Comparison of ENCODE assay signal across 26 cellular contexts in genomic region chr7:36535866-36536664, GRCh38.
DNase-seq lines count a peak whose midpoint lies in the region; ATAC-seq, FAIRE-seq and TF ChIP-seq lines count a peak whose summit lies in the region.
"Had no signal": no experiment of that assay in that cellular context is flagged by ENCODE, and none has a peak within 500 bp of the region (broad histone marks: within the 10 kb centered on the region; RNA-seq: fewer than 3 reads in every experiment).

No MANE protein-coding gene starts in this region.

- no peak for ATAC-seq in GM19467 (IDR thresholded peaks at IDR 0.05; ENCODE audit: unreplicated experiment)
- ATAC-seq: activated T-cell treated with anti-CD3 and anti-CD28 coated beads, Interleukin-2, amount 50 U/mL, for 4 hours; stimulated activated naive CD8-positive, alpha-beta T cell treated with anti-CD3 and anti-CD28 coated beads, Interleukin-15, amount 100 ng/mL, for 72 hours had no signal

- H3K4me2 ChIP-seq in neural progenitor cell, result no peak overlapping the region

- no peak overlapping the region for H3K4me3 Mint-ChIP-seq in dendritic cell treated with granulocyte-macrophage colony-stimulating factor and Interleukin-4, amounts not matched to agents 40 ng/mL and 50 ng/mL, for 4 days
- no peak overlapping the region for H3K4me3 Mint-ChIP-seq in neural progenitor cell
- H3K4me3 Mint-ChIP-seq in glutamatergic neuron (ENCODE audit: unreplicated experiment), result no peak overlapping the region
- H3K4me3 Mint-ChIP-seq: activated T-cell treated with anti-CD3 and anti-CD28 coated beads, Interleukin-2, amount 50 U/mL, for 4 hours; CD4-positive, CD25-positive, alpha-beta regulatory T cell; stimulated activated naive CD8-positive, alpha-beta T cell treated with anti-CD3 and anti-CD28 coated beads, Interleukin-15, amount 100 ng/mL, for 72 hours had no signal

- no peak overlapping the region for H3K27ac ChIP-seq in neural progenitor cell
- H3K27ac ChIP-seq: right atrium auricular region, tibial artery had no signal

- H3K27me3 ChIP-seq in neural progenitor cell, result no peaks in the 10 kb centered on the region
- H3K27me3 ChIP-seq: right atrium auricular region, tibial artery had no signal

- H3K9me3 Mint-ChIP-seq in dendritic cell treated with granulocyte-macrophage colony-stimulating factor and Interleukin-4, amounts not matched to agents 40 ng/mL and 50 ng/mL, for 4 days, result no peaks in the 10 kb centered on the region
- H3K9me3 Mint-ChIP-seq in neural progenitor cell (peaks cover 2% of the 10 kb centered on the region), glutamatergic neuron (ENCODE audit: unreplicated experiment) (peaks cover 2% of the 10 kb centered on the region)
- H3K9me3 Mint-ChIP-seq: activated T-cell treated with anti-CD3 and anti-CD28 coated beads, Interleukin-2, amount 50 U/mL, for 4 hours; CD4-positive, CD25-positive, alpha-beta regulatory T cell; stimulated activated naive CD8-positive, alpha-beta T cell treated with anti-CD3 and anti-CD28 coated beads, Interleukin-15, amount 100 ng/mL, for 72 hours had no signal

- intact Hi-C loops in dendritic cell treated with granulocyte-macrophage colony-stimulating factor and Interleukin-4, amounts not matched to agents 40 ng/mL and 50 ng/mL, for 4 days (cut with micrococcal nuclease), result no loop called here

- peak overlapping the region; percentile 31 for H3K27ac Mint-ChIP-seq in dendritic cell treated with granulocyte-macrophage colony-stimulating factor and Interleukin-4, amounts not matched to agents 40 ng/mL and 50 ng/mL, for 4 days
- H3K27ac Mint-ChIP-seq in neural progenitor cell, result peak overlapping the region; percentile 38
- no peak overlapping the region for H3K27ac Mint-ChIP-seq in glutamatergic neuron (ENCODE audit: unreplicated experiment)
- H3K27ac Mint-ChIP-seq: CD4-positive, CD25-positive, alpha-beta regulatory T cell had no signal

- TF ChIP-seq CTCF in neural progenitor cell (IDR thresholded peaks at IDR 0.05), result no peak
- TF ChIP-seq CTCF in glutamatergic neuron (IDR thresholded peaks at IDR 0.05; ENCODE audit: partially characterized antibody, unreplicated experiment), result no peak
- no peak for TF ChIP-seq CTCF in GM10266 (IDR thresholded peaks at IDR 0.05; ENCODE audit: control insufficient read depth, insufficient read depth, low read depth, missing control alignments)

- H3K79me2 ChIP-seq in neural progenitor cell (ENCODE audit: low read depth), result no peaks in the 10 kb centered on the region

- H4K20me1 ChIP-seq in neural progenitor cell (ENCODE audit: low read depth), result no peaks in the 10 kb centered on the region

- no peaks in the 10 kb centered on the region for H3F3A ChIP-seq in neural progenitor cell (ENCODE audit: low read depth)

- no peaks in the 10 kb centered on the region for H3K9me3 ChIP-seq in neural progenitor cell (ENCODE audit: low read depth)
- H3K9me3 ChIP-seq: right atrium auricular region, tibial artery had no signal

- H2AFZ ChIP-seq in neural progenitor cell (replicated peaks), result no peak overlapping the region

- peaks cover 43% of the 10 kb centered on the region for H3K36me3 Mint-ChIP-seq in dendritic cell treated with granulocyte-macrophage colony-stimulating factor and Interleukin-4, amounts not matched to agents 40 ng/mL and 50 ng/mL, for 4 days (ENCODE audit: low read depth)
- H3K36me3 Mint-ChIP-seq in neural progenitor cell (no peaks in the 10 kb centered on the region), glutamatergic neuron (ENCODE audit: unreplicated experiment) (no peaks in the 10 kb centered on the region)
- H3K36me3 Mint-ChIP-seq: CD4-positive, CD25-positive, alpha-beta regulatory T cell had no signal

- peaks cover 5% of the 10 kb centered on the region for H3K4me1 ChIP-seq in neural progenitor cell
- H3K4me1 ChIP-seq: right atrium auricular region, tibial artery had no signal

- no peaks in the 10 kb centered on the region for H3K4me1 Mint-ChIP-seq in dendritic cell treated with granulocyte-macrophage colony-stimulating factor and Interleukin-4, amounts not matched to agents 40 ng/mL and 50 ng/mL, for 4 days (ENCODE audit: low read depth)
- H3K4me1 Mint-ChIP-seq in neural progenitor cell (peaks cover 2% of the 10 kb centered on the region), glutamatergic neuron (ENCODE audit: low read depth, unreplicated experiment) (no peaks in the 10 kb centered on the region)
- H3K4me1 Mint-ChIP-seq: CD4-positive, CD25-positive, alpha-beta regulatory T cell; stimulated activated naive CD8-positive, alpha-beta T cell treated with anti-CD3 and anti-CD28 coated beads, Interleukin-15, amount 100 ng/mL, for 72 hours had no signal

- no peak overlapping the region for H3K4me3 ChIP-seq in neural progenitor cell
- H3K4me3 ChIP-seq: lung, right atrium auricular region, tibial artery had no signal

- H3K27me3 Mint-ChIP-seq in dendritic cell treated with granulocyte-macrophage colony-stimulating factor and Interleukin-4, amounts not matched to agents 40 ng/mL and 50 ng/mL, for 4 days, result no peaks in the 10 kb centered on the region
- H3K27me3 Mint-ChIP-seq in neural progenitor cell (ENCODE audit: insufficient read depth, low read depth), result peaks cover 3% of the 10 kb centered on the region
- peaks cover 1% of the 10 kb centered on the region for H3K27me3 Mint-ChIP-seq in glutamatergic neuron (ENCODE audit: unreplicated experiment)
- H3K27me3 Mint-ChIP-seq: stimulated activated naive CD8-positive, alpha-beta T cell treated with anti-CD3 and anti-CD28 coated beads, Interleukin-15, amount 100 ng/mL, for 72 hours had no signal

- DNase-seq in H4 (ENCODE audit: low spot score) (peak; percentile 34), RCC 7860 (ENCODE audit: low spot score) (peak; percentile 77), neural progenitor cell (ENCODE audit: low spot score) (no peak), glutamatergic neuron (no peak), NCI-H510A treated with DMSO at 0.1 percent for 48 hours (lab: John Stamatoyannopoulos, UW) (no peak), GM10266 (ENCODE audit: extremely low spot score) (no peak)
- DNase-seq: activated CD4-positive, CD25-positive, alpha-beta regulatory T cell treated with anti-CD3 and anti-CD28 coated beads, Interleukin-2, amount 50 U/mL, for 72 hours; activated naive CD4-positive, alpha-beta T cell; activated T-cell treated with anti-CD3 and anti-CD28 coated beads, Interleukin-2, amount 50 U/mL, for 4 hours; CD4-positive, CD25-positive, alpha-beta regulatory T cell; cerebellar nuclear complex; foreskin melanocyte; GDM1; IMR-90; kidney; NCI-H146; NCI-H2171 treated with DMSO at 0.1 percent for 48 hours; NCI-H526; SHP77; stimulated activated naive CD8-positive, alpha-beta T cell treated with anti-CD3 and anti-CD28 coated beads, Interleukin-15, amount 100 ng/mL, for 72 hours; SW 1271; tibial artery had no signal

- H3K36me3 ChIP-seq in neural progenitor cell, result no peaks in the 10 kb centered on the region
- H3K36me3 ChIP-seq: right atrium auricular region, tibial artery had no signal

- FAIRE-seq in RCC 7860 (lab: Jason Lieb, UNC), result peak; percentile 73
- FAIRE-seq: kidney had no signal

- no peak overlapping the region for H3K9ac ChIP-seq in neural progenitor cell

Comparison
In these comparisons a context has a peak if more than half of its experiments do, and no peak if none do; other contexts are left out.
1. DNase-seq: peak in H4 (single experiment) and RCC 7860 (single experiment); none in neural progenitor cell (single experiment), glutamatergic neuron (single experiment), NCI-H510A treated with DMSO at 0.1 percent for 48 hours (single experiment) and GM10266 (single experiment).